8 cellular contexts compared by ENCODE assay signal in genomic region chr2:85595378-85596232, GRCh38. TPM values are rescaled to one million over a fixed set of nuclear protein-coding genes. Genes with fewer than 3 reads are reported as not detected.
DNase-seq lines count a peak whose midpoint lies in the region; ATAC-seq and TF ChIP-seq lines count a peak whose summit lies in the region.

A gene with protein sequence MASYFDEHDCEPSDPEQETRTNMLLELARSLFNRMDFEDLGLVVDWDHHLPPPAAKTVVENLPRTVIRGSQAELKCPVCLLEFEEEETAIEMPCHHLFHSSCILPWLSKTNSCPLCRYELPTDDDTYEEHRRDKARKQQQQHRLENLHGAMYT (plus strand): TSS chr2:85595745. CDS start chr2:85595764, 19 bp downstream.

- 0% methylated on average over 41 to 46 of the region's 46 CpGs for WGBS in tibial nerve, 2 donors

- TF ChIP-seq CTCF in GM12875 (IDR thresholded peaks at IDR 0.05; ENCODE audit: borderline replicate concordance, insufficient read depth, low read depth, low read length) (no peak), cardiac muscle cell (IDR thresholded peaks at IDR 0.05; ENCODE audit: low read depth, low read length) (no peak), parathyroid adenoma (IDR thresholded peaks at IDR 0.05) (no peak), tibial nerve (IDR thresholded peaks at IDR 0.05) (peak in 1 of 5 experiments; percentile 27)

- H3K9me3 ChIP-seq in adipocyte (ENCODE audit: control insufficient read depth, low read length) (no peaks in the 10 kb centered on the region), cardiac muscle cell (ENCODE audit: low read depth) (no peaks in the 10 kb centered on the region), parathyroid adenoma (ENCODE audit: control insufficient read depth, low read length) (no peaks in the 10 kb centered on the region), tibial nerve (no peaks in the 10 kb centered on the region)

- peak within 1 kb of the TSS; percentile 97 for H3K9ac ChIP-seq in adipocyte (ENCODE audit: low read length)
- H3K9ac ChIP-seq in parathyroid adenoma, result peak within 1 kb of the TSS; percentile 32

- H3K27ac ChIP-seq in cardiac muscle cell (peak within 1 kb of the TSS; percentile 85), parathyroid adenoma (peak within 1 kb of the TSS; percentile 86), tibial nerve (peak within 1 kb of the TSS; percentile 86 to 95 (median 92))

- TF ChIP-seq EP300 in tibial nerve (IDR thresholded peaks at IDR 0.05), result peak; percentile 40 to 94

- H3K4me3 ChIP-seq in GM12875 (ENCODE audit: low read depth, low read length), result peak within 1 kb of the TSS; percentile 83
- H3K4me3 ChIP-seq in adipocyte (ENCODE audit: low read length), result peak within 1 kb of the TSS; percentile 98
- H3K4me3 ChIP-seq in cardiac muscle cell, result peak within 1 kb of the TSS; percentile 74
- H3K4me3 ChIP-seq in parathyroid adenoma (ENCODE audit: low read depth, low read length), result peak within 1 kb of the TSS; percentile 86
- peak within 1 kb of the TSS; percentile 73 to 90 (median 82) for H3K4me3 ChIP-seq in tibial nerve

- ATAC-seq in HG02798 (IDR thresholded peaks at IDR 0.05; ENCODE audit: poor library complexity, unreplicated experiment), result peak; percentile 99

- H3K4me1 ChIP-seq in adipocyte (ENCODE audit: control insufficient read depth, insufficient read depth, low read length) (peaks cover 25% of the 10 kb centered on the region), cardiac muscle cell (ENCODE audit: low read depth) (peaks cover 16% of the 10 kb centered on the region), parathyroid adenoma (peaks cover 15% of the 10 kb centered on the region), tibial nerve (peaks cover 0 to 67% (median 36%) of the 10 kb centered on the region in 4 donors)

- peaks cover 29% of the 10 kb centered on the region for H3K79me2 ChIP-seq in parathyroid adenoma

- peak; percentile 82 to 93 for TF ChIP-seq POLR2A in tibial nerve (IDR thresholded peaks at IDR 0.05)

- peak within 1 kb of the TSS; percentile 86 for H2AFZ ChIP-seq in parathyroid adenoma

- peak within 1 kb of the TSS; percentile 89 for H3K4me2 ChIP-seq in parathyroid adenoma (ENCODE audit: low read length)

- DNase-seq in NCI-H1436 (lab: John Stamatoyannopoulos, UW), result peak; percentile 93
- DNase-seq in T follicular helper cell (ENCODE audit: low read depth), result peak; percentile 87
- peak; percentile 99 for DNase-seq in adipocyte (ENCODE audit: low read depth)
- DNase-seq in cardiac muscle cell (ENCODE audit: low read depth in 1 of 2, low spot score in 1 of 2), result peak; percentile 99
- DNase-seq in tibial nerve (ENCODE audit: low spot score in 2 of 2), result peak; percentile 90 to 97

- H3K36me3 ChIP-seq in adipocyte (ENCODE audit: control insufficient read depth, insufficient read depth, low read length, severe bottlenecking), result peaks cover 34% of the 10 kb centered on the region
- no peaks in the 10 kb centered on the region for H3K36me3 ChIP-seq in cardiac muscle cell
- H3K36me3 ChIP-seq in parathyroid adenoma (ENCODE audit: control insufficient read depth, insufficient read depth, low read length), result no peaks in the 10 kb centered on the region
- H3K36me3 ChIP-seq in tibial nerve, result peaks cover 0 to 39% (median 4%) of the 10 kb centered on the region in 3 donors

- no peaks in the 10 kb centered on the region for H3K27me3 ChIP-seq in adipocyte (replicated peaks; ENCODE audit: control insufficient read depth, insufficient read depth, low read length)
- no peaks in the 10 kb centered on the region for H3K27me3 ChIP-seq in cardiac muscle cell
- H3K27me3 ChIP-seq in parathyroid adenoma (ENCODE audit: control insufficient read depth, insufficient read depth, low read length), result no peaks in the 10 kb centered on the region
- no peaks in the 10 kb centered on the region for H3K27me3 ChIP-seq in tibial nerve

RNA-seq across cellular contexts. Expression of the gene that starts here (rescaled TPM):
- total RNA-seq in cardiac muscle cell (152 and 241 TPM in 2 replicates), tibial nerve (100 to 1,000 TPM; 117 to 212 (median 162) TPM)
- polyA plus RNA-seq in cardiac muscle cell, result 276 and 328 TPM in 2 replicates

Comparison
In these comparisons a context has a peak if more than half of its experiments do, and no peak if none do; other contexts are left out.
1. Peak in every context shown above with its lines: DNase-seq, ATAC-seq, H3K4me3 ChIP-seq and H3K27ac ChIP-seq.